1 cellular context compared by ENCODE assay signal in genomic region chr18:75127143-75128021, GRCh38.
TF ChIP-seq lines count a peak whose summit lies in the region.

No MANE protein-coding gene starts in this region.

TF ChIP-seq in HepG2, 621 proteins besides CTCF, POLR2A, EP300 and RAD21 (continued from another document):
- TF ChIP-seq HMGXB4 (CRISPR knock-in tag; IDR thresholded peaks at IDR 0.05; ENCODE audit: borderline replicate concordance in 1 of 2, low read depth in 1 of 2) = no peak
- TF ChIP-seq, protein P1, sequence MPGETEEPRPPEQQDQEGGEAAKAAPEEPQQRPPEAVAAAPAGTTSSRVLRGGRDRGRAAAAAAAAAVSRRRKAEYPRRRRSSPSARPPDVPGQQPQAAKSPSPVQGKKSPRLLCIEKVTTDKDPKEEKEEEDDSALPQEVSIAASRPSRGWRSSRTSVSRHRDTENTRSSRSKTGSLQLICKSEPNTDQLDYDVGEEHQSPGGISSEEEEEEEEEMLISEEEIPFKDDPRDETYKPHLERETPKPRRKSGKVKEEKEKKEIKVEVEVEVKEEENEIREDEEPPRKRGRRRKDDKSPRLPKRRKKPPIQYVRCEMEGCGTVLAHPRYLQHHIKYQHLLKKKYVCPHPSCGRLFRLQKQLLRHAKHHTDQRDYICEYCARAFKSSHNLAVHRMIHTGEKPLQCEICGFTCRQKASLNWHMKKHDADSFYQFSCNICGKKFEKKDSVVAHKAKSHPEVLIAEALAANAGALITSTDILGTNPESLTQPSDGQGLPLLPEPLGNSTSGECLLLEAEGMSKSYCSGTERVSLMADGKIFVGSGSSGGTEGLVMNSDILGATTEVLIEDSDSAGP (CRISPR knock-in tag; IDR thresholded peaks at IDR 0.05; ENCODE audit: borderline replicate concordance) = peak; percentile 40; the same call in 1 of the 2 replicates
- TF ChIP-seq, protein P2, sequence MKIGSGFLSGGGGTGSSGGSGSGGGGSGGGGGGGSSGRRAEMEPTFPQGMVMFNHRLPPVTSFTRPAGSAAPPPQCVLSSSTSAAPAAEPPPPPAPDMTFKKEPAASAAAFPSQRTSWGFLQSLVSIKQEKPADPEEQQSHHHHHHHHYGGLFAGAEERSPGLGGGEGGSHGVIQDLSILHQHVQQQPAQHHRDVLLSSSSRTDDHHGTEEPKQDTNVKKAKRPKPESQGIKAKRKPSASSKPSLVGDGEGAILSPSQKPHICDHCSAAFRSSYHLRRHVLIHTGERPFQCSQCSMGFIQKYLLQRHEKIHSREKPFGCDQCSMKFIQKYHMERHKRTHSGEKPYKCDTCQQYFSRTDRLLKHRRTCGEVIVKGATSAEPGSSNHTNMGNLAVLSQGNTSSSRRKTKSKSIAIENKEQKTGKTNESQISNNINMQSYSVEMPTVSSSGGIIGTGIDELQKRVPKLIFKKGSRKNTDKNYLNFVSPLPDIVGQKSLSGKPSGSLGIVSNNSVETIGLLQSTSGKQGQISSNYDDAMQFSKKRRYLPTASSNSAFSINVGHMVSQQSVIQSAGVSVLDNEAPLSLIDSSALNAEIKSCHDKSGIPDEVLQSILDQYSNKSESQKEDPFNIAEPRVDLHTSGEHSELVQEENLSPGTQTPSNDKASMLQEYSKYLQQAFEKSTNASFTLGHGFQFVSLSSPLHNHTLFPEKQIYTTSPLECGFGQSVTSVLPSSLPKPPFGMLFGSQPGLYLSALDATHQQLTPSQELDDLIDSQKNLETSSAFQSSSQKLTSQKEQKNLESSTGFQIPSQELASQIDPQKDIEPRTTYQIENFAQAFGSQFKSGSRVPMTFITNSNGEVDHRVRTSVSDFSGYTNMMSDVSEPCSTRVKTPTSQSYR (CRISPR knock-in tag; IDR thresholded peaks at IDR 0.05; ENCODE audit: borderline replicate concordance) = 0 out of 2 replicates have a peak, but pooled peaks have one; percentile 14
- peak; percentile 14; the same call in 1 of the 2 replicates for TF ChIP-seq TFAP4 (IDR thresholded peaks at IDR 0.05; ENCODE audit: borderline replicate concordance, low read depth)
- TF ChIP-seq, protein P3, sequence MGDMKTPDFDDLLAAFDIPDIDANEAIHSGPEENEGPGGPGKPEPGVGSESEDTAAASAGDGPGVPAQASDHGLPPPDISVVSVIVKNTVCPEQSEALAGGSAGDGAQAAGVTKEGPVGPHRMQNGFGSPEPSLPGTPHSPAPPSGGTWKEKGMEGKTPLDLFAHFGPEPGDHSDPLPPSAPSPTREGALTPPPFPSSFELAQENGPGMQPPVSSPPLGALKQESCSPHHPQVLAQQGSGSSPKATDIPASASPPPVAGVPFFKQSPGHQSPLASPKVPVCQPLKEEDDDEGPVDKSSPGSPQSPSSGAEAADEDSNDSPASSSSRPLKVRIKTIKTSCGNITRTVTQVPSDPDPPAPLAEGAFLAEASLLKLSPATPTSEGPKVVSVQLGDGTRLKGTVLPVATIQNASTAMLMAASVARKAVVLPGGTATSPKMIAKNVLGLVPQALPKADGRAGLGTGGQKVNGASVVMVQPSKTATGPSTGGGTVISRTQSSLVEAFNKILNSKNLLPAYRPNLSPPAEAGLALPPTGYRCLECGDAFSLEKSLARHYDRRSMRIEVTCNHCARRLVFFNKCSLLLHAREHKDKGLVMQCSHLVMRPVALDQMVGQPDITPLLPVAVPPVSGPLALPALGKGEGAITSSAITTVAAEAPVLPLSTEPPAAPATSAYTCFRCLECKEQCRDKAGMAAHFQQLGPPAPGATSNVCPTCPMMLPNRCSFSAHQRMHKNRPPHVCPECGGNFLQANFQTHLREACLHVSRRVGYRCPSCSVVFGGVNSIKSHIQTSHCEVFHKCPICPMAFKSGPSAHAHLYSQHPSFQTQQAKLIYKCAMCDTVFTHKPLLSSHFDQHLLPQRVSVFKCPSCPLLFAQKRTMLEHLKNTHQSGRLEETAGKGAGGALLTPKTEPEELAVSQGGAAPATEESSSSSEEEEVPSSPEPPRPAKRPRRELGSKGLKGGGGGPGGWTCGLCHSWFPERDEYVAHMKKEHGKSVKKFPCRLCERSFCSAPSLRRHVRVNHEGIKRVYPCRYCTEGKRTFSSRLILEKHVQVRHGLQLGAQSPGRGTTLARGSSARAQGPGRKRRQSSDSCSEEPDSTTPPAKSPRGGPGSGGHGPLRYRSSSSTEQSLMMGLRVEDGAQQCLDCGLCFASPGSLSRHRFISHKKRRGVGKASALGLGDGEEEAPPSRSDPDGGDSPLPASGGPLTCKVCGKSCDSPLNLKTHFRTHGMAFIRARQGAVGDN (CRISPR knock-in tag; IDR thresholded peaks at IDR 0.05) = peak; percentile 68
- TF ChIP-seq, protein P4, sequence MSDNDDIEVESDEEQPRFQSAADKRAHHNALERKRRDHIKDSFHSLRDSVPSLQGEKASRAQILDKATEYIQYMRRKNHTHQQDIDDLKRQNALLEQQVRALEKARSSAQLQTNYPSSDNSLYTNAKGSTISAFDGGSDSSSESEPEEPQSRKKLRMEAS (IDR thresholded peaks at IDR 0.05) = 0 out of 2 replicates have a peak, but pooled peaks have one; percentile 28
- peak; percentile 45; the same call in 1 of the 2 replicates for TF ChIP-seq HNF4A (CRISPR knock-in tag; IDR thresholded peaks at IDR 0.05)
- TF ChIP-seq, protein P5, sequence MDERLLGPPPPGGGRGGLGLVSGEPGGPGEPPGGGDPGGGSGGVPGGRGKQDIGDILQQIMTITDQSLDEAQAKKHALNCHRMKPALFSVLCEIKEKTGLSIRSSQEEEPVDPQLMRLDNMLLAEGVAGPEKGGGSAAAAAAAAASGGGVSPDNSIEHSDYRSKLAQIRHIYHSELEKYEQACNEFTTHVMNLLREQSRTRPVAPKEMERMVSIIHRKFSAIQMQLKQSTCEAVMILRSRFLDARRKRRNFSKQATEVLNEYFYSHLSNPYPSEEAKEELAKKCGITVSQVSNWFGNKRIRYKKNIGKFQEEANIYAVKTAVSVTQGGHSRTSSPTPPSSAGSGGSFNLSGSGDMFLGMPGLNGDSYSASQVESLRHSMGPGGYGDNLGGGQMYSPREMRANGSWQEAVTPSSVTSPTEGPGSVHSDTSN (CRISPR knock-in tag; IDR thresholded peaks at IDR 0.05) = peak; percentile 78
- TF ChIP-seq TOE1 (CRISPR knock-in tag; IDR thresholded peaks at IDR 0.05) = no peak
- TF ChIP-seq, protein P6, sequence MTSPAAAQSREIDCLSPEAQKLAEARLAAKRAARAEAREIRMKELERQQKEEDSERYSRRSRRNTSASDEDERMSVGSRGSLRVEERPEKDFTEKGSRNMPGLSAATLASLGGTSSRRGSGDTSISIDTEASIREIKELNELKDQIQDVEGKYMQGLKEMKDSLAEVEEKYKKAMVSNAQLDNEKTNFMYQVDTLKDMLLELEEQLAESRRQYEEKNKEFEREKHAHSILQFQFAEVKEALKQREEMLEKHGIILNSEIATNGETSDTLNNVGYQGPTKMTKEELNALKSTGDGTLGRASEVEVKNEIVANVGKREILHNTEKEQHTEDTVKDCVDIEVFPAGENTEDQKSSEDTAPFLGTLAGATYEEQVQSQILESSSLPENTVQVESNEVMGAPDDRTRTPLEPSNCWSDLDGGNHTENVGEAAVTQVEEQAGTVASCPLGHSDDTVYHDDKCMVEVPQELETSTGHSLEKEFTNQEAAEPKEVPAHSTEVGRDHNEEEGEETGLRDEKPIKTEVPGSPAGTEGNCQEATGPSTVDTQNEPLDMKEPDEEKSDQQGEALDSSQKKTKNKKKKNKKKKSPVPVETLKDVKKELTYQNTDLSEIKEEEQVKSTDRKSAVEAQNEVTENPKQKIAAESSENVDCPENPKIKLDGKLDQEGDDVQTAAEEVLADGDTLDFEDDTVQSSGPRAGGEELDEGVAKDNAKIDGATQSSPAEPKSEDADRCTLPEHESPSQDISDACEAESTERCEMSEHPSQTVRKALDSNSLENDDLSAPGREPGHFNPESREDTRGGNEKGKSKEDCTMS (CRISPR knock-in tag; conservative IDR thresholded peaks at IDR 0.05) = no peak
- TF ChIP-seq, protein P7, sequence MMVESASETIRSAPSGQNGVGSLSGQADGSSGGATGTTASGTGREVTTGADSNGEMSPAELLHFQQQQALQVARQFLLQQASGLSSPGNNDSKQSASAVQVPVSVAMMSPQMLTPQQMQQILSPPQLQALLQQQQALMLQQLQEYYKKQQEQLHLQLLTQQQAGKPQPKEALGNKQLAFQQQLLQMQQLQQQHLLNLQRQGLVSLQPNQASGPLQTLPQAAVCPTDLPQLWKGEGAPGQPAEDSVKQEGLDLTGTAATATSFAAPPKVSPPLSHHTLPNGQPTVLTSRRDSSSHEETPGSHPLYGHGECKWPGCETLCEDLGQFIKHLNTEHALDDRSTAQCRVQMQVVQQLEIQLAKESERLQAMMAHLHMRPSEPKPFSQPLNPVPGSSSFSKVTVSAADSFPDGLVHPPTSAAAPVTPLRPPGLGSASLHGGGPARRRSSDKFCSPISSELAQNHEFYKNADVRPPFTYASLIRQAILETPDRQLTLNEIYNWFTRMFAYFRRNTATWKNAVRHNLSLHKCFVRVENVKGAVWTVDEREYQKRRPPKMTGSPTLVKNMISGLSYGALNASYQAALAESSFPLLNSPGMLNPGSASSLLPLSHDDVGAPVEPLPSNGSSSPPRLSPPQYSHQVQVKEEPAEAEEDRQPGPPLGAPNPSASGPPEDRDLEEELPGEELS (CRISPR knock-in tag; IDR thresholded peaks at IDR 0.05) = 0 out of 2 replicates have a peak, but pooled peaks have one; percentile 16
- TF ChIP-seq RXRA (CRISPR knock-in tag; IDR thresholded peaks at IDR 0.05) = no peak; the same call in 1 of the 2 replicates
- TF ChIP-seq DR1 (CRISPR knock-in tag; IDR thresholded peaks at IDR 0.05) = no peak
- 0 out of 2 replicates have a peak, but pooled peaks have one; percentile 22 for TF ChIP-seq ZNF607 (CRISPR knock-in tag; IDR thresholded peaks at IDR 0.05; ENCODE audit: borderline replicate concordance)
- TF ChIP-seq ZSCAN5A (CRISPR knock-in tag; IDR thresholded peaks at IDR 0.05; ENCODE audit: borderline replicate concordance) = no peak
- TF ChIP-seq FOSL2 (CRISPR knock-in tag; IDR thresholded peaks at IDR 0.05) = peak; percentile 42
- peak; percentile 48; the same call in 1 of the 2 replicates for TF ChIP-seq ARID5B (CRISPR knock-in tag; IDR thresholded peaks at IDR 0.05)
- 0 out of 2 replicates have a peak, but pooled peaks have one; percentile 37 for TF ChIP-seq TGIF2 (CRISPR knock-in tag; IDR thresholded peaks at IDR 0.05)
- no peak for TF ChIP-seq PRPF4 (IDR thresholded peaks at IDR 0.05; ENCODE audit: low read depth, low read length, poor library complexity, severe bottlenecking)
TF ChIP-seq in HepG2: peak in this region for 39.
